Comparison of ENCODE assay signal across 11 cellular contexts in genomic region chr15:52805351-52806283, GRCh38. TPM values are rescaled to one million over a fixed set of nuclear protein-coding genes. Genes with fewer than 3 reads are reported as not detected.
A peak's percentile ranks its signal among the peaks of the same experiment; 100 is the strongest.
DNase-seq lines count a peak whose midpoint lies in the region; TF ChIP-seq lines count a peak whose summit lies in the region.
"Had no signal": no experiment of that assay in that cellular context is flagged by ENCODE, and none has a peak within 500 bp of the region (broad histone marks: within the 10 kb centered on the region; RNA-seq: fewer than 3 reads in every experiment).

No MANE protein-coding gene starts in this region.

- no peak overlapping the region for H2BK15ac ChIP-seq in mesendoderm (replicated peaks; ENCODE audit: low read depth)

- no peak overlapping the region for H3K27ac Mint-ChIP-seq in Caco-2 (ENCODE audit: unreplicated experiment)

- H3K4me1 Mint-ChIP-seq in Caco-2 (ENCODE audit: low read depth, unreplicated experiment), result no peaks in the 10 kb centered on the region

- no peak overlapping the region for H4K5ac ChIP-seq in mesendoderm (ENCODE audit: low read length)

- no peaks in the 10 kb centered on the region for H3K4me1 ChIP-seq in mesendoderm (ENCODE audit: control insufficient read depth, low read depth, low read length)
- peaks cover 12% of the 10 kb centered on the region for H3K4me1 ChIP-seq in thymus (ENCODE audit: control insufficient read depth, insufficient read depth, low read length)
- no peaks in the 10 kb centered on the region for H3K4me1 ChIP-seq in Caco-2

- H3K18ac ChIP-seq in mesendoderm (ENCODE audit: low read length), result peak overlapping the region; percentile 91

- H2BK120ac ChIP-seq in mesendoderm (ENCODE audit: low read depth, low read length), result peak overlapping the region; percentile 19

- no peaks in the 10 kb centered on the region for H3K9me3 Mint-ChIP-seq in Caco-2 (ENCODE audit: unreplicated experiment)

- H3K9me3 ChIP-seq in thymus (ENCODE audit: control insufficient read depth) (peaks cover 2% of the 10 kb centered on the region), Caco-2 (no peaks in the 10 kb centered on the region)

- peak overlapping the region; percentile 87 for H3K4ac ChIP-seq in mesendoderm (ENCODE audit: low read depth, low read length)

- no peaks in the 10 kb centered on the region for H3K36me3 Mint-ChIP-seq in Caco-2 (ENCODE audit: insufficient read depth, unreplicated experiment)

- peak; percentile 54 for DNase-seq in activated CD8-positive, alpha-beta memory T cell treated with anti-CD3 and anti-CD28 coated beads, Interleukin-2, amount 50 U/mL, for 48 hours
- no peak for DNase-seq in activated CD8-positive, alpha-beta memory T cell treated with anti-CD3 and anti-CD28 coated beads, Interleukin-2, amount 50 U/mL, for 4 hours
- DNase-seq in cardiac fibroblast (ENCODE audit: low read depth in 2 of 2) (no peak), mesendoderm (peak; percentile 62), Caco-2 (no peak), NCI-H2196 treated with DMSO at 0.1 percent for 48 hours (lab: John Stamatoyannopoulos, UW; ENCODE audit: unreplicated experiment) (no peak), cerebellar nuclear complex (lab: John Stamatoyannopoulos, UW) (no peak)
- DNase-seq: GOT3, hypothalamus, NCI-H345 had no signal

- H3K9ac ChIP-seq in mesendoderm (ENCODE audit: low read length), result peak overlapping the region; percentile 66

- TF ChIP-seq CTCF in cardiac fibroblast (IDR thresholded peaks at IDR 0.05; ENCODE audit: low read depth, low read length), result peak; percentile 11
- TF ChIP-seq CTCF in Caco-2 (IDR thresholded peaks at IDR 0.05; ENCODE audit: insufficient read depth in 1 of 2, low read depth in 1 of 2, low read length in 1 of 2, severe bottlenecking in 1 of 2, unreplicated experiment in 1 of 2), result no peak

- H3K79me1 ChIP-seq in mesendoderm (ENCODE audit: low read length), result no peaks in the 10 kb centered on the region

- WGBS in mesendoderm (ENCODE audit: extremely low coverage, insufficient coverage, low lambda C conversion rate), result no CpG with 5 or more reads among the region's 93 CpGs
- 2% methylated on average over 93 of the region's 93 CpGs for WGBS in thymus

- no peak overlapping the region for H3K4me3 Mint-ChIP-seq in Caco-2 (ENCODE audit: unreplicated experiment)

- peak overlapping the region; percentile 81 for H3K56ac ChIP-seq in mesendoderm (ENCODE audit: low read length)

- H3K27ac ChIP-seq in mesendoderm (ENCODE audit: low read depth, low read length) (no peak overlapping the region), thymus (ENCODE audit: low read depth) (no peak overlapping the region)

- no TSS peak for BruUV-seq in Caco-2 (replicated peaks; lab: Mats Ljungman, UMichigan)

- POLR2A ChIA-PET in Caco-2 (lab: Charles Lee), result no interaction called here

- intact Hi-C loops in Caco-2 (cut with micrococcal nuclease; ENCODE audit: unreplicated experiment), result no loop called here

- H3K36me3 ChIP-seq in mesendoderm (ENCODE audit: control insufficient read depth, insufficient read depth, low read length) (no peaks in the 10 kb centered on the region), thymus (ENCODE audit: control insufficient read depth, insufficient read depth) (no peaks in the 10 kb centered on the region), Caco-2 (ENCODE audit: control insufficient read depth, insufficient read depth, low read length) (no peaks in the 10 kb centered on the region)

- H2BK5ac ChIP-seq in mesendoderm (ENCODE audit: low read length), result no peak overlapping the region

- no peak overlapping the region for H4K8ac ChIP-seq in mesendoderm (ENCODE audit: low read depth, low read length)

- CTCF ChIA-PET in Caco-2 (lab: Charles Lee), result no interaction called here

- no peak overlapping the region for H2AK5ac ChIP-seq in mesendoderm (ENCODE audit: low read length)

- H3K23ac ChIP-seq in mesendoderm (ENCODE audit: low read length), result peak overlapping the region; percentile 15

- H3K4me3 ChIP-seq in cardiac fibroblast (replicated peaks in 1 of 2; ENCODE audit: low read depth in 2 of 2, low read length in 2 of 2) (no peak overlapping the region), mesendoderm (ENCODE audit: low read length) (no peak overlapping the region), thymus (ENCODE audit: low read length) (peak overlapping the region; percentile 44), Caco-2 (ENCODE audit: low read depth, low read length) (no peak overlapping the region)

- peaks cover under 1% of the 10 kb centered on the region for H3K27me3 Mint-ChIP-seq in Caco-2 (ENCODE audit: insufficient read depth, unreplicated experiment)

- H3K27me3 ChIP-seq in mesendoderm (ENCODE audit: insufficient read depth, low read length, poor library complexity) (peaks cover 14% of the 10 kb centered on the region), thymus (ENCODE audit: control insufficient read depth, insufficient read depth) (peaks cover 84% of the 10 kb centered on the region), Caco-2 (replicated peaks; ENCODE audit: control insufficient read depth, insufficient read depth, low read length) (no peaks in the 10 kb centered on the region)

- H3K4me2 ChIP-seq in mesendoderm (ENCODE audit: low read length), result peak overlapping the region; percentile 17

- H3K79me2 ChIP-seq in mesendoderm (ENCODE audit: control insufficient read depth, insufficient read depth, low read length), result no peaks in the 10 kb centered on the region

RNA-seq across cellular contexts. Expression of gene ONECUT1, which starts 15.5 kb away (rescaled TPM):
- polyA plus RNA-seq in mesendoderm (2013, experiment 1 of 2), result 1.0 TPM
- polyA plus RNA-seq in mesendoderm (2013, experiment 2 of 2), result 0.88 TPM
- polyA plus RNA-seq in thymus, result 0.05 TPM
- 0.53 and 0.68 TPM in 2 replicates for total RNA-seq in Caco-2 (2022)

Comparison
In these comparisons a context has a peak if more than half of its experiments do, and no peak if none do; other contexts are left out.
1. DNase-seq: peak in activated CD8-positive, alpha-beta memory T cell treated with anti-CD3 and anti-CD28 coated beads, Interleukin-2, amount 50 U/mL, for 48 hours (single experiment) and mesendoderm (single experiment); none in activated CD8-positive, alpha-beta memory T cell treated with anti-CD3 and anti-CD28 coated beads, Interleukin-2, amount 50 U/mL, for 4 hours (single experiment), cardiac fibroblast (0 of 2), Caco-2 (0 of 2), NCI-H2196 treated with DMSO at 0.1 percent for 48 hours (single experiment) and cerebellar nuclear complex (0 of 2).